In the genomic region with DNA sequence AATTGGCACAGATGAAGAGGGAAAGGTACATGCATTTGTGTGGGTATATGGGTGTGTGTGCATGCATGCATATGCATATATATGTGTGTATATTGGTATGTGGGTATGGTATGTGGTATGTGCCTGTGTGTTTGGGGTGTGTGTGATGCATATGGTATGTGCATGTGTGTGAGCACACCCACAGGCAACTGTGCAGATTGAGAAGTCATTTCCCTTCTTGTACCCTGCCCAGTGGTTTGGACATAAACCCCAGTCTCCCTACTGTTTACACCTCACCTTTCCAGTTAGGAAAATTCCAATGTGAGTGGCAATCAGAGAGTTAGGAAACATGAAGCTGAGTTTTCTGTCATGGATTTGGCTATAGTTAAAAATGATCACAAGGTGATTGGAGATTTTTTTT, we compare ENCODE assay signal across 11 cellular contexts.
"Had no signal": no experiment of that assay in that cellular context is flagged by ENCODE, and none has a peak within 500 bp of the region (broad histone marks: within the 10 kb centered on the region; RNA-seq: fewer than 3 reads in every experiment).

No MANE protein-coding gene starts in this region.

- FAIRE-seq: H1, H54 had no signal

- H3K4me3 ChIP-seq: GM23248, GM23338, HAP-1 had no signal

- H3K9me3 ChIP-seq: HAP-1 had no signal

- H3K9ac ChIP-seq: GM23248 had no signal

- H3K36me3 ChIP-seq: HAP-1 had no signal

- H3K4me1 ChIP-seq: HAP-1 had no signal

- H3K4me2 ChIP-seq: GM23338 had no signal

- H2AFZ ChIP-seq: GM23248, GM23338 had no signal

- H3K27ac ChIP-seq: GM23248 had no signal

- DNase-seq: GM23248, GOT3, H7, H9, HCEC 1CT, HFFc6 had no signal

- ATAC-seq: GM23338, HCT116 had no signal
